In the genomic region with DNA sequence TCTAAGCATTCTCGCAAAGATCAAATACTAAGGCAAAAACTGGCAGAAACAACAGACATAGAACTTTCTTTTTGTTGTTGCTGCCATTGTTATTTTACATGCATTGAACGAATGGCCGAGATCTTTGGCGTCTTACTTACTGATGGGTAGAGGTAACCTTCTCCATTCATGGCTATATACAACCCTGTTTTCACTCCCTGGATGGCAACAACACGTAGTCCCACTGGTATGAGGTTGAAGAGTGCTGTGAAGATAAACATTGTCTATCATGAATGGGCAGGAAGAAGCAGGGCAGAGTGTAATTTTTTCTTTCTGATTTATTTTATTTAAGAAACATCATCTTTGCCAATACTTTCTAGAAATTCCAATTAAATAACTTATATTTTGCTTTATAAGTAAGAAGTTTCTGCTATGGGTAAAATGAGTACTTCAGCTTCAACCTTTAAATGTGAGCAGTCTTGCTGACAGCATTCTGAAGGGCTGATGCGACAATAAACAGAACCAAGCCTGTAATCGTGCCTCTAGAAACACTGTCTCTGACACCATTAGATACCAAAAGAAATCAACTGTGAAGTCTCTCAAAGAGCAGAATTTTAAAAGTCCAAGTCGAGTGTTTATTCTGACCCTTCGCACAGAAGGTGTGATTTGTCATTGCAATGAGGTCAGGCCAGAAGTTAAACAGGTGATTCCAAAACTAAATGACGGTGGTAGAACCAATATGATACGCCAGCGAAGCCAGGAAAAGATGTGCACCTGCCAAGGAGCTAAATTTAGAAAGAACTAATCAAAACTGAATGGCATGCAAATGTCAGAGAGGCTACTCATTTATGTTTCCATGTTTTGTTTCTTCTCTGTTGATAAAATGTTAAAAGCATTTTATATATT, we compare ENCODE assay signal across 12 cellular contexts.
DNase-seq lines count a peak whose midpoint lies in the region; ATAC-seq and TF ChIP-seq lines count a peak whose summit lies in the region.
"Had no signal": no experiment of that assay in that cellular context is flagged by ENCODE, and none has a peak within 500 bp of the region (broad histone marks: within the 10 kb centered on the region; RNA-seq: fewer than 3 reads in every experiment).

No MANE protein-coding gene starts in this region.

- DNase-seq in G401 (ENCODE audit: low spot score) = peak; percentile 71
- no peak for DNase-seq in HUDEP-2 (lab: John Stamatoyannopoulos, UW; ENCODE audit: unreplicated experiment in 76 of 76)
- no peak for DNase-seq in SIG-M5 (lab: John Stamatoyannopoulos, UW)
- DNase-seq in retina = no peak
- no peak for DNase-seq in Peyer's patch
- DNase-seq: DMS 273 treated with DMSO at 0.1 percent for 48 hours; H9; naive thymus-derived CD8-positive, alpha-beta T cell had no signal

- H3K4me3 ChIP-seq in OCI-LY3 (ENCODE audit: low read length) (no peak overlapping the region), Peyer's patch (no peak overlapping the region)
- H3K4me3 ChIP-seq: tibial nerve had no signal

- H3K79me2 ChIP-seq in OCI-LY3 (ENCODE audit: low read length) = no peaks in the 10 kb centered on the region

- in situ Hi-C loops in G401 (cut with HindIII; ENCODE audit: low sequenced_read_pairs) = no loop called here

- TF ChIP-seq CTCF in OCI-LY3 (IDR thresholded peaks at IDR 0.05; ENCODE audit: low read depth, low read length) (no peak), Peyer's patch (IDR thresholded peaks at IDR 0.05) (no peak)

- TF ChIP-seq POLR2A in Peyer's patch (IDR thresholded peaks at IDR 0.05) = no peak

- H3K9me3 ChIP-seq in OCI-LY3 (ENCODE audit: insufficient read depth, low read length) = no peaks in the 10 kb centered on the region
- H3K9me3 ChIP-seq in Peyer's patch = no peaks in the 10 kb centered on the region
- H3K9me3 ChIP-seq: tibial nerve had no signal

- peak; percentile 36 for ATAC-seq in GM21447 (IDR thresholded peaks at IDR 0.05; ENCODE audit: unreplicated experiment)
- ATAC-seq in HG03432 (IDR thresholded peaks at IDR 0.05; ENCODE audit: unreplicated experiment) = peak; percentile 34
- ATAC-seq: naive thymus-derived CD8-positive, alpha-beta T cell had no signal

- H3K4me1 ChIP-seq in OCI-LY3 (ENCODE audit: low read length) (peaks cover 8% of the 10 kb centered on the region), Peyer's patch (no peaks in the 10 kb centered on the region)
- H3K4me1 ChIP-seq: tibial nerve had no signal

- H4K20me1 ChIP-seq in OCI-LY3 (ENCODE audit: insufficient read depth, low read length) = no peaks in the 10 kb centered on the region

- H3K27ac ChIP-seq in OCI-LY3 (ENCODE audit: low read length) (no peak overlapping the region), Peyer's patch (no peak overlapping the region)
- H3K27ac ChIP-seq: tibial nerve had no signal

- H3K36me3 ChIP-seq in OCI-LY3 (replicated peaks; ENCODE audit: low read depth, low read length) = no peaks in the 10 kb centered on the region
- H3K36me3 ChIP-seq in Peyer's patch = no peaks in the 10 kb centered on the region
- H3K36me3 ChIP-seq: tibial nerve had no signal

- H3K9ac ChIP-seq in OCI-LY3 (ENCODE audit: low read length) = no peak overlapping the region

- 0 out of 2 replicates have a peak, but pooled peaks cover 4% of the 10 kb centered on the region for H3K27me3 ChIP-seq in OCI-LY3 (ENCODE audit: low read depth, low read length)
- no peaks in the 10 kb centered on the region for H3K27me3 ChIP-seq in Peyer's patch
- H3K27me3 ChIP-seq: tibial nerve had no signal

- H2AFZ ChIP-seq in OCI-LY3 (ENCODE audit: low read depth, low read length) = no peak overlapping the region

- H3K4me2 ChIP-seq in OCI-LY3 (ENCODE audit: low read length) = 0 out of 2 replicates have a peak overlapping the region, but pooled peaks have one; percentile 4
